Comparison of ENCODE assay signal across 8 cellular contexts in the genomic region with DNA sequence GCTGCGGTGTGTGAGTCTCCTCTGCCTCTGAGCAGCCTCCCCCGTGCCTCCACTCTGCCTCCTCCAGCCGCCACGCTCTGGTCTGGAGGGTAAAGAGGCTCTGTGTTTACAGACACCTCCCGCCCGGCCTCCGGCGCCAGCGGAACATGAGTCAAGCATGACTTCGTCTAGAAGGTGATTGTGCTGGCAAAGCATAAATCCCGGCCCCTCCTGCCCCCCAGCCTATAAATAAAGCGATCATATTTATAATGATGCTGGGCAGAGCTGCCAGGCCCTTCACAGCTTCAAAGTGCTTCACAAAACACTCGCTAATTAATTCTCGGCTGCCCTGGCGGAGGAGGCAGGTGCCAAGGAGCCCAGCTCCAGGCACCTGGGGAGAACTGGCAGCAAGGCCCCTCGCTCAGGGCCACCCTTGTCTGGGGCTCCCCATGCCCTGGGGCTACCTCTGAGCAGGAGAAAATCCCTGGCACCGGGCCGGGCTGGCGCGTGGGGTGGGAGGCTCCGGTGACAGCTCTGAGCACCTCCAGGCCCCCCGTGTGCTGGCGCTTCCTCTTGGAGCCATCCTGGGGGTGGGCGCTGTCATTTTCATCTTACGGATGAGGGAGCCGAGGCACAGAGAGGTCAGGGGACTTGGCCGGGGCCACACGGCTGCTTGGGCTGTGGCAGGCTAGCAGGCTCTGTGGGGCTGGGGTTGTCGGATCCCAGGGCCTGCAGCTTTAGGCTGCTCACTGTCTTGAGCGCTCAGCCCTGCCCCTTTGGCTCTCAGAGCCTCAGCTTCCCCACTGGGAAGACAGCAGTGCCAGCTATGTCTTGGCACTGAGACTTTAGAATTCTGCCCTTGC.
DNase-seq lines count a peak whose midpoint lies in the region; ATAC-seq and TF ChIP-seq lines count a peak whose summit lies in the region.

No MANE protein-coding gene starts in this region.

- no peaks in the 10 kb centered on the region for H3K27me3 Mint-ChIP-seq in T-helper 17 cell

- no peak overlapping the region for H3K4me3 Mint-ChIP-seq in T-helper 17 cell

- H3K9me3 ChIP-seq in SK-N-SH (no peaks in the 10 kb centered on the region), tibial nerve (no peaks in the 10 kb centered on the region), T-helper 17 cell (ENCODE audit: control insufficient read depth, low read length, poor library complexity, severe bottlenecking) (no peaks in the 10 kb centered on the region)

- no peaks in the 10 kb centered on the region for H3K9me2 ChIP-seq in SK-N-SH

- H3K36me3 ChIP-seq in SK-N-SH (replicated peaks in 1 of 2; ENCODE audit: control insufficient read depth in 1 of 2, insufficient read depth in 2 of 2, low read length in 1 of 2) (peaks cover 0 to 2% of the 10 kb centered on the region in 2 experiments), tibial nerve (peaks cover 0 to 49% (median 7%) of the 10 kb centered on the region in 3 donors)

- H4K20me1 ChIP-seq in SK-N-SH (ENCODE audit: insufficient read depth) = peaks cover 10% of the 10 kb centered on the region

- no peaks in the 10 kb centered on the region for H3K79me2 ChIP-seq in SK-N-SH (ENCODE audit: insufficient read depth)

- peak overlapping the region; percentile 73 for H3K4me2 ChIP-seq in SK-N-SH

- TF ChIP-seq RAD21 in SK-N-SH (IDR thresholded peaks at IDR 0.05; ENCODE audit: low read length) = no peak

- H3K27me3 ChIP-seq in SK-N-SH (ENCODE audit: insufficient read depth) = no peaks in the 10 kb centered on the region
- no peaks in the 10 kb centered on the region for H3K27me3 ChIP-seq in tibial nerve

- H3K9ac ChIP-seq in SK-N-SH = peak overlapping the region; percentile 53; the same call in 1 of the 2 replicates

- DNase-seq in LHCN-M2 (ENCODE audit: low read depth) (peak; percentile 72), SK-N-SH (peak; percentile 76), left cardiac atrium (peak; percentile 85), tibial nerve (ENCODE audit: low spot score in 2 of 2) (no peak), T-helper 17 cell (no peak)

- H3F3A ChIP-seq in SK-N-SH (replicated peaks; ENCODE audit: insufficient read depth) = peaks cover 4% of the 10 kb centered on the region

- TF ChIP-seq CTCF in SK-N-SH (IDR thresholded peaks at IDR 0.05) (no peak), tibial nerve (IDR thresholded peaks at IDR 0.05) (no peak)

- POLR2A ChIA-PET in SK-N-SH (lab: Yijun Ruan, JAX) = no interaction called here

- H3K4me1 ChIP-seq in SK-N-SH (ENCODE audit: control insufficient read depth in 1 of 2, insufficient read depth in 2 of 2, low read depth in 1 of 2, low read length in 1 of 2) (peaks cover 22 to 23% of the 10 kb centered on the region in 2 experiments; a peak in 3 of 4 replicates), tibial nerve (peaks cover 0 to 92% (median 58%) of the 10 kb centered on the region in 4 donors)

- no peak for TF ChIP-seq POLR2A in tibial nerve (IDR thresholded peaks at IDR 0.05)

- H3K36me3 Mint-ChIP-seq in T-helper 17 cell (ENCODE audit: low read depth) = peaks cover 4% of the 10 kb centered on the region

- WGBS in SK-N-SH (ENCODE audit: low lambda C conversion rate) = 21% methylated on average over 17 of the region's 30 CpGs
- 66 to 70% methylated on average over 22 to 30 of the region's 30 CpGs for WGBS in tibial nerve, 2 donors

- H3K4me1 Mint-ChIP-seq in T-helper 17 cell = peaks cover 12% of the 10 kb centered on the region

- H3K4me3 ChIP-seq in SK-N-SH (ENCODE audit: low read depth in 2 of 2, low read length in 1 of 2) (no peak overlapping the region; a peak in 1 of 4 replicates), tibial nerve (no peak overlapping the region)

- ATAC-seq in left cardiac atrium = peak; percentile 67 to 70
- ATAC-seq in GM21447 (IDR thresholded peaks at IDR 0.05; ENCODE audit: unreplicated experiment) = no peak
- no peak for ATAC-seq in GM21619 (IDR thresholded peaks at IDR 0.05; ENCODE audit: unreplicated experiment)
- no peak for ATAC-seq in T-helper 17 cell
- no peak for ATAC-seq in GM19324 (IDR thresholded peaks at IDR 0.05; ENCODE audit: low FRiP score, unreplicated experiment)

- no peak overlapping the region for H2AFZ ChIP-seq in SK-N-SH (ENCODE audit: low read depth)

- intact Hi-C loops in left cardiac atrium (cut with DNase I) = no loop called here

- H3K27ac ChIP-seq in SK-N-SH (ENCODE audit: low read depth in 2 of 2, low read length in 1 of 2) = peak overlapping the region in 1 of 2 experiments; percentile 81; a peak in 3 of 4 replicates
- peak overlapping the region in 3 of 4 donors; percentile 24 to 83 (median 71) for H3K27ac ChIP-seq in tibial nerve

- TF ChIP-seq EP300 in SK-N-SH (IDR thresholded peaks at IDR 0.05; ENCODE audit: borderline replicate concordance in 1 of 2, low read depth in 1 of 2, low read length in 1 of 2) (peak; percentile 6 to 82; a peak in 2 of 4 replicates), tibial nerve (IDR thresholded peaks at IDR 0.05) (no peak)

- CTCF ChIA-PET in SK-N-SH (lab: Yijun Ruan, JAX) = interaction anchor here (0.6 to 2.5 kb wide), 7 partner anchors 12 to 243 kb away, joined by 3 to 10 read pairs (median 4); no protein-coding TSS in a partner anchor

- no peak overlapping the region for H3K27ac Mint-ChIP-seq in T-helper 17 cell

TF ChIP-seq in SK-N-SH, 30 proteins besides CTCF, POLR2A, EP300 and RAD21 (continues in another document):
- TF ChIP-seq GABPA (IDR thresholded peaks at IDR 0.05; ENCODE audit: low read depth) = no peak
- peak; percentile 56 for TF ChIP-seq NFIC (IDR thresholded peaks at IDR 0.05; ENCODE audit: borderline replicate concordance)
- peak; percentile 29; the same call in 1 of the 2 replicates for TF ChIP-seq POLR2AphosphoS5 (IDR thresholded peaks at IDR 0.05; ENCODE audit: low read depth, low read length)
- no peak for TF ChIP-seq NRF1 (IDR thresholded peaks at IDR 0.05; ENCODE audit: low read depth, low read length)
- TF ChIP-seq, protein P1, sequence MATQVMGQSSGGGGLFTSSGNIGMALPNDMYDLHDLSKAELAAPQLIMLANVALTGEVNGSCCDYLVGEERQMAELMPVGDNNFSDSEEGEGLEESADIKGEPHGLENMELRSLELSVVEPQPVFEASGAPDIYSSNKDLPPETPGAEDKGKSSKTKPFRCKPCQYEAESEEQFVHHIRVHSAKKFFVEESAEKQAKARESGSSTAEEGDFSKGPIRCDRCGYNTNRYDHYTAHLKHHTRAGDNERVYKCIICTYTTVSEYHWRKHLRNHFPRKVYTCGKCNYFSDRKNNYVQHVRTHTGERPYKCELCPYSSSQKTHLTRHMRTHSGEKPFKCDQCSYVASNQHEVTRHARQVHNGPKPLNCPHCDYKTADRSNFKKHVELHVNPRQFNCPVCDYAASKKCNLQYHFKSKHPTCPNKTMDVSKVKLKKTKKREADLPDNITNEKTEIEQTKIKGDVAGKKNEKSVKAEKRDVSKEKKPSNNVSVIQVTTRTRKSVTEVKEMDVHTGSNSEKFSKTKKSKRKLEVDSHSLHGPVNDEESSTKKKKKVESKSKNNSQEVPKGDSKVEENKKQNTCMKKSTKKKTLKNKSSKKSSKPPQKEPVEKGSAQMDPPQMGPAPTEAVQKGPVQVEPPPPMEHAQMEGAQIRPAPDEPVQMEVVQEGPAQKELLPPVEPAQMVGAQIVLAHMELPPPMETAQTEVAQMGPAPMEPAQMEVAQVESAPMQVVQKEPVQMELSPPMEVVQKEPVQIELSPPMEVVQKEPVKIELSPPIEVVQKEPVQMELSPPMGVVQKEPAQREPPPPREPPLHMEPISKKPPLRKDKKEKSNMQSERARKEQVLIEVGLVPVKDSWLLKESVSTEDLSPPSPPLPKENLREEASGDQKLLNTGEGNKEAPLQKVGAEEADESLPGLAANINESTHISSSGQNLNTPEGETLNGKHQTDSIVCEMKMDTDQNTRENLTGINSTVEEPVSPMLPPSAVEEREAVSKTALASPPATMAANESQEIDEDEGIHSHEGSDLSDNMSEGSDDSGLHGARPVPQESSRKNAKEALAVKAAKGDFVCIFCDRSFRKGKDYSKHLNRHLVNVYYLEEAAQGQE (IDR thresholded peaks at IDR 0.05; ENCODE audit: low read depth, low read length) = peak; percentile 52; the same call in 1 of the 2 replicates
- TF ChIP-seq, protein P2, sequence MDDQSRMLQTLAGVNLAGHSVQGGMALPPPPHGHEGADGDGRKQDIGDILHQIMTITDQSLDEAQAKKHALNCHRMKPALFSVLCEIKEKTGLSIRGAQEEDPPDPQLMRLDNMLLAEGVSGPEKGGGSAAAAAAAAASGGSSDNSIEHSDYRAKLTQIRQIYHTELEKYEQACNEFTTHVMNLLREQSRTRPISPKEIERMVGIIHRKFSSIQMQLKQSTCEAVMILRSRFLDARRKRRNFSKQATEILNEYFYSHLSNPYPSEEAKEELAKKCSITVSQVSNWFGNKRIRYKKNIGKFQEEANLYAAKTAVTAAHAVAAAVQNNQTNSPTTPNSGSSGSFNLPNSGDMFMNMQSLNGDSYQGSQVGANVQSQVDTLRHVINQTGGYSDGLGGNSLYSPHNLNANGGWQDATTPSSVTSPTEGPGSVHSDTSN (IDR thresholded peaks at IDR 0.05) = peak; percentile 73
- TF ChIP-seq, protein P3, sequence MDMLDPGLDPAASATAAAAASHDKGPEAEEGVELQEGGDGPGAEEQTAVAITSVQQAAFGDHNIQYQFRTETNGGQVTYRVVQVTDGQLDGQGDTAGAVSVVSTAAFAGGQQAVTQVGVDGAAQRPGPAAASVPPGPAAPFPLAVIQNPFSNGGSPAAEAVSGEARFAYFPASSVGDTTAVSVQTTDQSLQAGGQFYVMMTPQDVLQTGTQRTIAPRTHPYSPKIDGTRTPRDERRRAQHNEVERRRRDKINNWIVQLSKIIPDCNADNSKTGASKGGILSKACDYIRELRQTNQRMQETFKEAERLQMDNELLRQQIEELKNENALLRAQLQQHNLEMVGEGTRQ (IDR thresholded peaks at IDR 0.05; ENCODE audit: borderline replicate concordance, low read depth, low read length) = no peak
- no peak; the same call in 1 of the 2 replicates for TF ChIP-seq MEF2A (IDR thresholded peaks at IDR 0.05; ENCODE audit: borderline replicate concordance, low read depth)
- TF ChIP-seq RCOR1 (IDR thresholded peaks at IDR 0.05; ENCODE audit: low read length) = no peak
- TF ChIP-seq FOSL2 (IDR thresholded peaks at IDR 0.05; ENCODE audit: borderline replicate concordance, low read depth) = peak; percentile 64; the same call in 1 of the 2 replicates
- no peak for TF ChIP-seq RFX5 (IDR thresholded peaks at IDR 0.05; ENCODE audit: low read length)
- TF ChIP-seq, protein P4, sequence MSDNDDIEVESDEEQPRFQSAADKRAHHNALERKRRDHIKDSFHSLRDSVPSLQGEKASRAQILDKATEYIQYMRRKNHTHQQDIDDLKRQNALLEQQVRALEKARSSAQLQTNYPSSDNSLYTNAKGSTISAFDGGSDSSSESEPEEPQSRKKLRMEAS (IDR thresholded peaks at IDR 0.05; ENCODE audit: low read depth) = peak; percentile 62
- TF ChIP-seq EZH2phosphoT487 (IDR thresholded peaks at IDR 0.05; ENCODE audit: borderline replicate concordance, low read depth) = no peak
- no peak for TF ChIP-seq MXI1 (IDR thresholded peaks at IDR 0.05; ENCODE audit: low read depth, low read length)

Comparison
In these comparisons a context has a peak if more than half of its experiments do, and no peak if none do; other contexts are left out.
1. DNase-seq: peak in LHCN-M2 (single experiment), SK-N-SH (single experiment) and left cardiac atrium (single experiment); none in tibial nerve (0 of 2) and T-helper 17 cell (0 of 3).
2. ATAC-seq: peak in left cardiac atrium (2 of 2); none in GM21447 (single experiment), GM21619 (single experiment), T-helper 17 cell (single experiment) and GM19324 (single experiment).